8 cellular contexts compared by ENCODE assay signal in the genomic region with DNA sequence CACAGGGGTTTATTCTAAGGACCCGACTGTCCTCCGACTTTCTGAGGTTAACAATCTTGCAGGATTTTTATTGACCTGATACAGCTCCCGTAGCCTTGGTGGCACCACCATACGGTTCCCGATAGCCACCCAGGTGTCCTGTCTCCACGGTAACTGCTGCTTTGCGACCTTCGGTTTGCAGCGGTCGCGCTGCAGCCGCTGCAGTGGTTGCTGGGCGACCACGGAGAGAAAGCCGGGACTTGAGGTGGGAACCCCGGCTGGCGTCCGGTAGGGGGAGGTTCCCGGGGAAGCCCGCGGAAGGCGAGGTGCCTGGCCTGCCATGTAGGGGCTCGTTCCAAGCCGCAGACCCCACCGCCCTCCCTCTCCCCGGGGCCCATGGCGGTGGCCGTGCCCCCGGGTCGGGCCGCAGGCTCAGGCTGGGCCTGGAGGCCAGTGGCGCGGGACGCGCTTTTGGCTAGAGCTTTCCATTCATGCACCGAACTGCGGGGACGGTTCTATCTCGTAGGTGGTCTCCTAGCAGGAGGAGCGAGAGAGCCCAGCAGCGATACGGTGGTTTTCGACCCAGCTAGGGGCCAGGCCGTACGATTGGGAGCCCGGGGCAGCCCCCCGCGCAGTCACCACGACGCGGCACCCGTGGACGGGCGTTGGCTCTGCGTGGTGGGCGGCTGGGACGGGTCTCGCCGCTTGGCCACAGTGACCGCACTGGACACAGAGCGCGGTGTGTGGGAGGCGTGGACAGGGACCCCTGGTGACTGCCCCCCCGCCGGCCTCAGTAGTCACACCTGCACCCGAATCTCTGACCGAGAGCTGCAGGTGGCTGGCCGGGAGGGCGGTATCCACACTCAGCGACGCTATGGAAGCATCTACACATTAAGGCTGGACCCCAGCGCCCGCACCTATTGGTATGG. TPM values are rescaled to one million over a fixed set of nuclear protein-coding genes. Genes with fewer than 3 reads are reported as not detected.
A peak's percentile ranks its signal among the peaks of the same experiment; 100 is the strongest.
DNase-seq lines count a peak whose midpoint lies in the region; ATAC-seq, FAIRE-seq and TF ChIP-seq lines count a peak whose summit lies in the region.

A gene with protein sequence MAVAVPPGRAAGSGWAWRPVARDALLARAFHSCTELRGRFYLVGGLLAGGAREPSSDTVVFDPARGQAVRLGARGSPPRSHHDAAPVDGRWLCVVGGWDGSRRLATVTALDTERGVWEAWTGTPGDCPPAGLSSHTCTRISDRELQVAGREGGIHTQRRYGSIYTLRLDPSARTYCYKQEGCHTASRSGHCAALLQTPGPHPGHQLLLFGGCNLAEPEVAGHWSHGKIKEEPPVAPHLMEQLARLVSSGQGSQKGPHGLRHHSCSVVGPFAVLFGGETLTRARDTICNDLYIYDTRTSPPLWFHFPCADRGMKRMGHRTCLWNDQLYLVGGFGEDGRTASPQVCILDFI (plus strand): TSS at position 201 of the 908 bp plus-strand sequence. CDS start 175 bp downstream, at position 376.

- FAIRE-seq in urothelium cell line (lab: Jason Lieb, UNC) = no peak

- intact Hi-C loops in left lung (cut with DNase I) = loop anchor here in 1 of 2 donors (5.0 kb wide), 1 partner anchor 101 kb away; no protein-coding TSS in a partner anchor

- peak within 1 kb of the TSS; percentile 49 to 62 for H3K4me3 ChIP-seq in left lung

- H3K27ac ChIP-seq in left lung = peak within 1 kb of the TSS; percentile 19 to 60

- peak; percentile 70 for DNase-seq in NCI-H2029 (lab: John Stamatoyannopoulos, UW)
- peak; percentile 31 to 39 for DNase-seq in activated CD4-positive, alpha-beta T cell treated with anti-CD3 and anti-CD28 coated beads, Interleukin-2, amount 50 U/mL, for 4 hours
- DNase-seq in dermis blood vessel endothelial cell = peak; percentile 88
- DNase-seq in left lung = peak; percentile 85 to 91
- peak; percentile 63 for DNase-seq in stimulated activated CD4-positive, alpha-beta T cell treated with anti-CD3 and anti-CD28 coated beads, Interleukin-4, amount 100 ng/mL, for 24 hours
- DNase-seq in urothelium cell line (ENCODE audit: low spot score) = no peak

- peaks cover 0 to 33% of the 10 kb centered on the region in 2 donors for H3K36me3 ChIP-seq in left lung

- TF ChIP-seq CTCF in GM12874 (IDR thresholded peaks at IDR 0.05; ENCODE audit: insufficient read depth, low read depth, low read length) (peak; percentile 21; the same call in 1 of the 2 replicates), left lung (IDR thresholded peaks at IDR 0.05) (no peak)

- H3K4me1 ChIP-seq in left lung = peaks cover 14 to 32% of the 10 kb centered on the region in 2 donors

- no peaks in the 10 kb centered on the region for H3K27me3 ChIP-seq in left lung

- no peaks in the 10 kb centered on the region for H3K9me3 ChIP-seq in left lung

- ATAC-seq in HG02623 (IDR thresholded peaks at IDR 0.05; ENCODE audit: unreplicated experiment) = peak; percentile 74
- peak; percentile 90 for ATAC-seq in left lung

RNA-seq across cellular contexts. Expression of the gene that starts here (rescaled TPM):
- total RNA-seq in dermis blood vessel endothelial cell = 0.93 and 1.5 TPM in 2 replicates
- total RNA-seq in left lung = 10 to 100 TPM in 1 of 2 donors, 1 to 10 TPM in 1; 4.5 to 10.3 TPM
